Comparison of ENCODE assay signal across 10 cellular contexts in the genomic region with DNA sequence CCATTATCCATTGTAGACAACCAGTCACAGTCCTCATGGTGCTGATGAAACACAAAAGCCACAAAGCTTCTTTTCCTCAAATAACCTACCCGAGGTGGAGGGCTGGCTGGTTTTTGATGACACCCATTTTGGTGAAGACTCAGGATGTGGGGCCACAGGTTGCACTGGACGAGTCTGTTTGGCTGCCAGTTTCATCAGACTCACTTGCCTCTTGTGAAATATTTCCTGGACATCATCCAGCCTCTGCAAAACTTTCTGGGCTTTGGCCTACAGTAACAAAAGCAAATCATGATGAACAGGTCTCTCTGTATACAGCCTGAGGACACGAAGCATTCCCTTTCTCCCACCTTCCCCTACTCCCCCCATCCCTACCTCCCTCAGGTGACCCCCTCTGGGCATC. TPM values are rescaled to one million over a fixed set of nuclear protein-coding genes. Genes with fewer than 3 reads are reported as not detected.
DNase-seq lines count a peak whose midpoint lies in the region; ATAC-seq, FAIRE-seq and TF ChIP-seq lines count a peak whose summit lies in the region.
"Had no signal": no experiment of that assay in that cellular context is flagged by ENCODE, and none has a peak within 500 bp of the region (broad histone marks: within the 10 kb centered on the region; RNA-seq: fewer than 3 reads in every experiment).

No MANE protein-coding gene starts in this region.

- no peaks in the 10 kb centered on the region for H3K9me1 ChIP-seq in K562 (ENCODE audit: control insufficient read depth, insufficient read depth, low read length)

- peaks cover 60% of the 10 kb centered on the region for H3K4me1 ChIP-seq in ACC112 (ENCODE audit: control insufficient read depth, insufficient read depth, low read length, unreplicated experiment)
- peaks cover 6 to 8% of the 10 kb centered on the region in 2 experiments; a peak in 2 of 5 replicates for H3K4me1 ChIP-seq in K562 (replicated peaks in 1 of 2; ENCODE audit: control insufficient read depth in 2 of 2, insufficient read depth in 2 of 2, low read length in 2 of 2)
- peaks cover 14% of the 10 kb centered on the region for H3K4me1 ChIP-seq in HepG2 (ENCODE audit: insufficient read depth, low read length)

- H3K27me3 ChIP-seq in ACC112 (ENCODE audit: insufficient read depth, low read length) (no peaks in the 10 kb centered on the region), K562 (ENCODE audit: control insufficient read depth in 2 of 2, insufficient read depth in 2 of 2, low read length in 2 of 2) (no peaks in the 10 kb centered on the region), HepG2 (ENCODE audit: control insufficient read depth in 1 of 2, insufficient read depth in 2 of 2, low read length in 2 of 2) (peaks cover 0 to 26% of the 10 kb centered on the region in 2 experiments; a peak in 3 of 5 replicates)

- H2AFZ ChIP-seq in ACC112 (ENCODE audit: low read length, unreplicated experiment) (no peak overlapping the region), K562 (ENCODE audit: low read depth, low read length) (no peak overlapping the region), HepG2 (ENCODE audit: low read length) (no peak overlapping the region)

- BruUV-seq in K562 (replicated peaks; lab: Mats Ljungman, UMichigan) (no TSS peak), HepG2 (replicated peaks; lab: Mats Ljungman, UMichigan) (no TSS peak)

- DNase-seq in Kasumi-1 (lab: John Stamatoyannopoulos, UW) (peak; percentile 46 to 64), K562 (ENCODE audit: extremely low read depth in 1 of 4, low spot score in 3 of 4) (no peak), HepG2 (ENCODE audit: low spot score) (peak; percentile 18), SK-N-DZ (ENCODE audit: low spot score) (no peak)
- no peak for DNase-seq in activated T-helper 2 cell treated with anti-CD3 and anti-CD28 coated beads, Interferon-gamma antibody, Interleukin-2, Interleukin-4, amounts not matched to agents 10 μg/mL and 5 μg/mL and 100 μg/mL, durations not matched to agents 14 hours and 24 hours and 36 hours (ENCODE audit: low spot score)
- DNase-seq: NCI-H1417 treated with DMSO at 0.1 percent for 48 hours had no signal

- H3K36me3 ChIP-seq in ACC112 (ENCODE audit: insufficient read depth, low read length) (peaks cover 29% of the 10 kb centered on the region; the same call in 1 of the 2 replicates), K562 (ENCODE audit: control insufficient read depth, insufficient read depth, low read length) (peaks cover 24% of the 10 kb centered on the region; the same call in 2 of the 3 replicates), HepG2 (replicated peaks in 1 of 2; ENCODE audit: control insufficient read depth in 1 of 2, insufficient read depth in 2 of 2, low read length in 2 of 2) (no peaks in the 10 kb centered on the region)

- in situ Hi-C loops in K562 (cut with MboI) = no loop called here
- in situ Hi-C loops in HepG2 (cut with HindIII; ENCODE audit: extremely low pct_ligation_motif_present, low pct_unique_long_range_greater_than_20kb) = no loop called here

- peaks cover 15% of the 10 kb centered on the region for H3K36me3 Mint-ChIP-seq in activated T-helper 2 cell treated with anti-CD3 and anti-CD28 coated beads, Interferon-gamma antibody, Interleukin-2, Interleukin-4, amounts not matched to agents 10 μg/mL and 5 μg/mL and 100 μg/mL, durations not matched to agents 14 hours and 24 hours and 36 hours (ENCODE audit: low read depth)

- no peaks in the 10 kb centered on the region for H3K9me3 Mint-ChIP-seq in activated T-helper 2 cell treated with anti-CD3 and anti-CD28 coated beads, Interferon-gamma antibody, Interleukin-2, Interleukin-4, amounts not matched to agents 10 μg/mL and 5 μg/mL and 100 μg/mL, durations not matched to agents 14 hours and 24 hours and 36 hours
- H3K9me3 Mint-ChIP-seq: T-cell had no signal

- FAIRE-seq in K562 (lab: Jason Lieb, UNC) = no peak
- FAIRE-seq in HepG2 (lab: Jason Lieb, UNC) = no peak

- intact Hi-C loops in K562 (cut with micrococcal nuclease) = no loop called here
- intact Hi-C loops in HepG2 (cut with micrococcal nuclease; ENCODE audit: unreplicated experiment) = no loop called here
- intact Hi-C loops in activated T-helper 2 cell treated with anti-CD3 and anti-CD28 coated beads, Interferon-gamma antibody, Interleukin-2, Interleukin-4, amounts not matched to agents 10 μg/mL and 5 μg/mL and 100 μg/mL, durations not matched to agents 14 hours and 24 hours and 36 hours (cut with micrococcal nuclease) = no loop called here

- H3K9ac ChIP-seq in K562 (ENCODE audit: insufficient read depth in 1 of 2, low read depth in 2 of 2, low read length in 2 of 2) = no peak overlapping the region
- no peak overlapping the region for H3K9ac ChIP-seq in HepG2 (ENCODE audit: insufficient read depth, low read depth, low read length)

- WGBS in K562 (ENCODE audit: insufficient coverage, low coverage, missing lambda C conversion rate) = 13% methylated on average over 3 of the region's 3 CpGs
- WGBS in HepG2 (ENCODE audit: low lambda C conversion rate) = 0% methylated on average over 3 of the region's 3 CpGs

- no peak overlapping the region for H3K27ac Mint-ChIP-seq in activated T-helper 2 cell treated with anti-CD3 and anti-CD28 coated beads, Interferon-gamma antibody, Interleukin-2, Interleukin-4, amounts not matched to agents 10 μg/mL and 5 μg/mL and 100 μg/mL, durations not matched to agents 14 hours and 24 hours and 36 hours
- H3K27ac Mint-ChIP-seq: T-cell had no signal

- ATAC-seq in K562 (no peak), HepG2 (no peak; the same call in 2 of the 3 replicates), HG03097 (IDR thresholded peaks at IDR 0.05; ENCODE audit: low FRiP score, unreplicated experiment) (no peak), HG03571 (IDR thresholded peaks at IDR 0.05; ENCODE audit: unreplicated experiment) (no peak)
- ATAC-seq: T-cell had no signal

- no peak for TF ChIP-seq RAD21 in K562 (CRISPR knock-in tag; conservative IDR thresholded peaks at IDR 0.05 in 1 of 2, IDR thresholded peaks at IDR 0.05 in 1 of 2)
- no peak for TF ChIP-seq RAD21 in HepG2 (CRISPR knock-in tag; IDR thresholded peaks at IDR 0.05)

- H3K4me1 Mint-ChIP-seq in activated T-helper 2 cell treated with anti-CD3 and anti-CD28 coated beads, Interferon-gamma antibody, Interleukin-2, Interleukin-4, amounts not matched to agents 10 μg/mL and 5 μg/mL and 100 μg/mL, durations not matched to agents 14 hours and 24 hours and 36 hours (ENCODE audit: low read depth) = no peaks in the 10 kb centered on the region
- H3K4me1 Mint-ChIP-seq: T-cell had no signal

- H3K4me3 Mint-ChIP-seq in activated T-helper 2 cell treated with anti-CD3 and anti-CD28 coated beads, Interferon-gamma antibody, Interleukin-2, Interleukin-4, amounts not matched to agents 10 μg/mL and 5 μg/mL and 100 μg/mL, durations not matched to agents 14 hours and 24 hours and 36 hours (ENCODE audit: low read depth) = no peak overlapping the region
- H3K4me3 Mint-ChIP-seq: T-cell had no signal

- H3K4me3 ChIP-seq in ACC112 (ENCODE audit: low read depth, low read length) (no peak overlapping the region), K562 (no peak overlapping the region), HepG2 (replicated peaks in 1 of 3; ENCODE audit: insufficient read depth in 1 of 3, low read depth in 2 of 3, low read length in 3 of 3) (no peak overlapping the region)

- no peaks in the 10 kb centered on the region for H3K27me3 Mint-ChIP-seq in activated T-helper 2 cell treated with anti-CD3 and anti-CD28 coated beads, Interferon-gamma antibody, Interleukin-2, Interleukin-4, amounts not matched to agents 10 μg/mL and 5 μg/mL and 100 μg/mL, durations not matched to agents 14 hours and 24 hours and 36 hours (ENCODE audit: low read depth)
- H3K27me3 Mint-ChIP-seq: T-cell had no signal

- TF ChIP-seq POLR2A in K562 (conservative IDR thresholded peaks at IDR 0.05) (no peak), HepG2 (IDR thresholded peaks at IDR 0.05; ENCODE audit: insufficient read depth in 1 of 2, low read depth in 2 of 2, low read length in 2 of 2) (no peak)

- CTCF ChIA-PET in K562 (lab: Yijun Ruan, JAX; ENCODE audit: low intra/inter-chr PET ratio) = no interaction called here
- CTCF ChIA-PET in HepG2 (lab: Yijun Ruan, JAX; ENCODE audit: low intra/inter-chr PET ratio, low total read pairs) = no interaction called here

- H3K4me2 ChIP-seq in K562 (ENCODE audit: insufficient read depth, low read length) = no peak overlapping the region
- no peak overlapping the region for H3K4me2 ChIP-seq in HepG2 (ENCODE audit: low read depth, low read length)

- no peak for TF ChIP-seq CTCF in K562 (IDR thresholded peaks at IDR 0.05 in 2 of 3, conservative IDR thresholded peaks at IDR 0.05 in 1 of 3; ENCODE audit: insufficient read depth in 2 of 3, low read depth in 1 of 3, low read length in 3 of 3)
- TF ChIP-seq CTCF in HepG2 (CRISPR knock-in tag; IDR thresholded peaks at IDR 0.05) = no peak

- peak overlapping the region; percentile 84 for H3K27ac ChIP-seq in ACC112 (ENCODE audit: low read depth, low read length)
- H3K27ac ChIP-seq in K562 (ENCODE audit: extremely low read depth, low read depth, low read length) = no peak overlapping the region
- no peak overlapping the region for H3K27ac ChIP-seq in HepG2 (ENCODE audit: extremely low read length, insufficient read depth, low read length)

- H3K9me3 ChIP-seq in K562 (replicated peaks; ENCODE audit: control insufficient read depth, insufficient read depth, low read depth, low read length) (no peaks in the 10 kb centered on the region), HepG2 (ENCODE audit: low read length) (no peaks in the 10 kb centered on the region)

- peaks cover 7% of the 10 kb centered on the region for H3K79me2 ChIP-seq in ACC112 (ENCODE audit: control insufficient read depth, insufficient read depth, low read length, unreplicated experiment)
- H3K79me2 ChIP-seq in K562 (ENCODE audit: control insufficient read depth, insufficient read depth, low read length) = no peaks in the 10 kb centered on the region; the same call in 2 of the 3 replicates
- no peaks in the 10 kb centered on the region for H3K79me2 ChIP-seq in HepG2 (ENCODE audit: insufficient read depth, low read length)

- no peak for TF ChIP-seq EP300 in K562 (IDR thresholded peaks at IDR 0.05; ENCODE audit: low read length)
- TF ChIP-seq EP300 in HepG2 (IDR thresholded peaks at IDR 0.05; ENCODE audit: low read depth in 2 of 2, low read length in 2 of 2) = no peak
- no peak for TF ChIP-seq EP300 in HepG2 (CRISPR knock-in tag; IDR thresholded peaks at IDR 0.05; ENCODE audit: borderline replicate concordance)

- POLR2A ChIA-PET in K562 (lab: Yijun Ruan, JAX) = interaction anchor here (0.8 kb wide), 1 partner anchor 12 kb away, joined by 5 read pairs; no protein-coding TSS in a partner anchor
- POLR2A ChIA-PET in HepG2 (lab: Yijun Ruan, JAX) = no interaction called here

- H4K20me1 ChIP-seq in K562 (replicated peaks; ENCODE audit: control insufficient read depth, insufficient read depth, low read length) = no peaks in the 10 kb centered on the region
- no peaks in the 10 kb centered on the region for H4K20me1 ChIP-seq in HepG2 (ENCODE audit: insufficient read depth, low read length)

RNA-seq across cellular contexts. Expression of gene B3GNT5, which starts 42.2 kb away (rescaled TPM):
- 11.6 and 22.2 TPM in 2 replicates for total RNA-seq in K562 (2011; cell fraction: chromatin; rRNA removed; ENCODE audit: low replicate concordance)
- 7.2 and 10.4 TPM in 2 replicates for total RNA-seq in K562 (2011; cell fraction: nucleolus; rRNA removed)
- 15.5 and 25.9 TPM in 2 replicates for total RNA-seq in K562 (2011; cell fraction: nucleoplasm; rRNA removed)
- total RNA-seq in K562 (2014; rRNA removed) (8.8 and 9.2 TPM in 2 replicates), K562 (2014; rRNA removed; fragmentation: Illumina TruSeq; extraction: Trizol) (21.9 and 24.7 TPM in 2 replicates), K562 (2015; rRNA removed; fragmentation: Illumina TruSeq; extraction: Trizol) (15.5 and 17.0 TPM in 2 replicates), K562 (2021) (23.8 and 25.0 TPM in 2 replicates), HepG2 (2016; rRNA removed; fragmentation: Illumina TruSeq; extraction: Trizol) (not detected in 2 replicates)
- polyA plus RNA-seq in K562 (2011; rRNA removed) (13.7 and 13.8 TPM in 2 replicates), K562 (2014; fragmentation: Illumina TruSeq; extraction: Trizol) (20.1 and 22.9 TPM in 2 replicates), K562 (2014; fragmentation: Nextera tagmentation; extraction: Ambion mirVana) (10 to 100 TPM; 13.6 to 13.8 TPM), K562 (2014; rRNA removed) (14.4 and 18.5 TPM in 2 replicates), HepG2 (2011; rRNA removed) (not detected in 2 replicates)
- 4.1 and 8.3 TPM in 2 replicates for polyA plus RNA-seq in K562 (2011; cell fraction: cytosol; rRNA removed)
- 4.4 and 6.8 TPM in 2 replicates for polyA plus RNA-seq in K562 (2011; cell fraction: nucleus; rRNA removed)
- polyA plus RNA-seq in K562 (2012) = 14.8 and 16.9 TPM in 2 replicates
- polyA minus RNA-seq in K562 (2011; rRNA and poly(A)+ RNA removed) = 21.4 and 29.6 TPM in 2 replicates
- 7.6 and 11.0 TPM in 2 replicates for polyA minus RNA-seq in K562 (2011; cell fraction: cytosol; rRNA and poly(A)+ RNA removed)
- polyA minus RNA-seq in K562 (2011; cell fraction: nucleus; rRNA and poly(A)+ RNA removed) = 4.7 and 10.6 TPM in 2 replicates
- not detected in 2 replicates for total RNA-seq in HepG2 (2016; cell fraction: cytosol; rRNA removed; fragmentation: Illumina TruSeq; extraction: Trizol; ENCODE audit: low read depth)
- total RNA-seq in HepG2 (2016; cell fraction: insoluble cytoplasmic fraction; rRNA removed; fragmentation: Illumina TruSeq; extraction: Trizol) = 0.02 TPM in 1 of 2 replicates, not detected in the other
- total RNA-seq in HepG2 (2016; cell fraction: membrane; rRNA removed; fragmentation: Illumina TruSeq; extraction: Trizol) = not detected in 2 replicates
- not detected in 2 replicates for total RNA-seq in HepG2 (2016; cell fraction: nucleus; rRNA removed; fragmentation: Illumina TruSeq; extraction: Trizol)
- polyA plus RNA-seq in HepG2 (2011; cell fraction: cytosol; rRNA removed) = 0.01 TPM in 1 of 2 replicates, not detected in the other
- not detected in 2 replicates for polyA plus RNA-seq in HepG2 (2011; cell fraction: nucleus; rRNA removed)
- not detected in 2 replicates for polyA plus RNA-seq in HepG2 (2012)
- not detected in 2 replicates for polyA plus RNA-seq in HepG2 (2016; cell fraction: cytosol; fragmentation: Illumina TruSeq; extraction: Trizol; ENCODE audit: low read depth)
- not detected in 2 replicates for polyA plus RNA-seq in HepG2 (2016; cell fraction: insoluble cytoplasmic fraction; fragmentation: Illumina TruSeq; extraction: Trizol; ENCODE audit: low read depth)
- polyA plus RNA-seq in HepG2 (2016; cell fraction: membrane; fragmentation: Illumina TruSeq; extraction: Trizol; ENCODE audit: low read depth) = not detected in 2 replicates
- not detected in 2 replicates for polyA plus RNA-seq in HepG2 (2016; cell fraction: nucleus; fragmentation: Illumina TruSeq; extraction: Trizol; ENCODE audit: insufficient read depth, low read depth)
- 7.5 TPM in 1 of 2 replicates, not detected in the other for polyA minus RNA-seq in HepG2 (2011; rRNA and poly(A)+ RNA removed; ENCODE audit: low replicate concordance)
- polyA minus RNA-seq in HepG2 (2011; cell fraction: cytosol; rRNA and poly(A)+ RNA removed) = not detected in 2 replicates
- polyA minus RNA-seq in HepG2 (2011; cell fraction: nucleus; rRNA and poly(A)+ RNA removed) = 0.13 TPM in 1 of 2 replicates, not detected in the other
- total RNA-seq in activated T-helper 2 cell treated with anti-CD3 and anti-CD28 coated beads, Interferon-gamma antibody, Interleukin-2, Interleukin-4, amounts not matched to agents 10 μg/mL and 5 μg/mL and 100 μg/mL, durations not matched to agents 14 hours and 24 hours and 36 hours = 41.0 and 41.7 TPM in 2 replicates
- 11.9 and 12.0 TPM in 2 replicates for polyA plus RNA-seq in SK-N-DZ (2014; cell fraction: cytosol; rRNA removed)
- polyA plus RNA-seq in SK-N-DZ (2014; cell fraction: nucleus; rRNA removed) = 7.5 and 8.6 TPM in 2 replicates

Comparison
In these comparisons a context has a peak if more than half of its experiments do, and no peak if none do; other contexts are left out.
1. DNase-seq: peak in Kasumi-1 (2 of 2) and HepG2 (single experiment); none in K562 (0 of 4), activated T-helper 2 cell treated with anti-CD3 and anti-CD28 coated beads, Interferon-gamma antibody, Interleukin-2, Interleukin-4, amounts not matched to agents 10 μg/mL and 5 μg/mL and 100 μg/mL, durations not matched to agents 14 hours and 24 hours and 36 hours (single experiment) and SK-N-DZ (single experiment).
2. RNA of gene B3GNT5, which starts 42.2 kb away (total RNA-seq): 41.0 to 41.7 TPM in activated T-helper 2 cell treated with anti-CD3 and anti-CD28 coated beads, Interferon-gamma antibody, Interleukin-2, Interleukin-4, amounts not matched to agents 10 μg/mL and 5 μg/mL and 100 μg/mL, durations not matched to agents 14 hours and 24 hours and 36 hours and 7.2 to 25.9 TPM in K562; 0.02 TPM in HepG2; every median in the first group is over 4 times any median in the second.